ENCODE assay signal across 16 cellular contexts in the genomic region with DNA sequence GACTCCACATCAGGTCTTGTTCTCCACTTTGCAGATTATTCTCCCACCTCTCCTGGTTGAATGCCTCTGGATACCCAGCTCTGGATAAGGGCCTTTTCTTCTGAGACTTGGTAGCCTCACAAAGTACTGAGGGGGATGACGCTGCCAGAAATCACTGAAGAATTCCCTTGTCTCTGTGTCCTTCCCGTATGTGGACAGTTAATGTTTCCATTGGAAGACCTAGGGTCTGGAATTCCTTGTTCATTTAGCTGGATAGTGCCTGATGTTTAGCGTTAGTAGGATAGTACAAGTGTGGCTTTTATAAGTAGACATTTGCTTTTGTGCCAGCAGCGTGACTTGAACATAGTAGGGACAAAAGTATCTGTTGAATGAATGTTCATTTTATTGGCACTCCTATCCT.
A peak's percentile ranks its signal among the peaks of the same experiment; 100 is the strongest.
DNase-seq lines count a peak whose midpoint lies in the region; ATAC-seq and TF ChIP-seq lines count a peak whose summit lies in the region.
"Had no signal": no experiment of that assay in that cellular context is flagged by ENCODE, and none has a peak within 500 bp of the region (broad histone marks: within the 10 kb centered on the region; RNA-seq: fewer than 3 reads in every experiment).

No MANE protein-coding gene starts in this region.

- 37 to 44% methylated on average over 4 of the region's 4 CpGs for WGBS in GM23248 (ENCODE audit: low coverage in 1 of 2, low lambda C conversion rate in 2 of 2, missing lambda C conversion rate in 2 of 2), 2 experiments
- 91% methylated on average over 4 of the region's 4 CpGs for WGBS in mesenchymal stem cell
- no CpG with 5 or more reads among the region's 4 CpGs for WGBS in trophoblast cell (ENCODE audit: extremely low coverage, insufficient coverage, insufficient read length)

- peaks cover 62% of the 10 kb centered on the region for H3K4me1 ChIP-seq in GM23248 (ENCODE audit: insufficient read depth)
- peaks cover 10% of the 10 kb centered on the region for H3K4me1 ChIP-seq in mesenchymal stem cell (ENCODE audit: control insufficient read depth, insufficient read depth, low read depth, low read length)
- H3K4me1 ChIP-seq in stomach smooth muscle (ENCODE audit: control insufficient read depth, insufficient read depth, low read length), result peaks cover 71% of the 10 kb centered on the region
- peaks cover 3 to 19% of the 10 kb centered on the region in 2 experiments for H3K4me1 ChIP-seq in trophoblast cell (ENCODE audit: control insufficient read depth in 1 of 2, insufficient read depth in 2 of 2, low read length in 2 of 2)

- no peak overlapping the region for H3K14ac ChIP-seq in mesenchymal stem cell (ENCODE audit: low read length in 2 of 2)
- H3K14ac ChIP-seq in trophoblast cell (ENCODE audit: low read length), result no peak overlapping the region

- H4K8ac ChIP-seq in mesenchymal stem cell (ENCODE audit: low read length), result no peak overlapping the region
- no peak overlapping the region for H4K8ac ChIP-seq in trophoblast cell (ENCODE audit: low read depth, low read length)

- H3K9me3 ChIP-seq in GM23248 (ENCODE audit: low read depth) (no peaks in the 10 kb centered on the region), mesenchymal stem cell (ENCODE audit: control insufficient read depth, low read length) (no peaks in the 10 kb centered on the region), stomach smooth muscle (ENCODE audit: control insufficient read depth in 2 of 2, low read length in 2 of 2) (no peaks in the 10 kb centered on the region), trophoblast cell (ENCODE audit: insufficient read depth, low read depth, low read length) (no peaks in the 10 kb centered on the region)

- H2AK5ac ChIP-seq in mesenchymal stem cell (ENCODE audit: low read length, severe bottlenecking) (peak overlapping the region; percentile 5), trophoblast cell (ENCODE audit: low read length) (no peak overlapping the region)

- TF ChIP-seq POLR2A in erythroblast (IDR thresholded peaks at IDR 0.05; ENCODE audit: low read length), result no peak

- H2BK120ac ChIP-seq in mesenchymal stem cell (ENCODE audit: low read depth, low read length) (peak overlapping the region; percentile 40), trophoblast cell (ENCODE audit: insufficient read depth, low read length, poor library complexity) (no peak overlapping the region)

- H2BK15ac ChIP-seq in mesenchymal stem cell (ENCODE audit: low read depth, poor library complexity, severe bottlenecking), result peak overlapping the region; percentile 12

- H2BK12ac ChIP-seq in mesenchymal stem cell (ENCODE audit: low read length in 2 of 2) (peak overlapping the region; percentile 42 to 96), trophoblast cell (ENCODE audit: low read length) (no peak overlapping the region)

- no peak overlapping the region for H4K12ac ChIP-seq in trophoblast cell (ENCODE audit: low read depth, low read length)

- H3K79me2 ChIP-seq in GM23248 (ENCODE audit: insufficient read depth) (0 out of 2 replicates have a peak, but pooled peaks cover 8% of the 10 kb centered on the region), trophoblast cell (ENCODE audit: control insufficient read depth, insufficient read depth, low read length, poor library complexity) (no peaks in the 10 kb centered on the region)

- H3K9ac ChIP-seq in GM23248 (peak overlapping the region; percentile 12; the same call in 1 of the 2 replicates), mesenchymal stem cell (ENCODE audit: low read length) (peak overlapping the region; percentile 18), stomach smooth muscle (ENCODE audit: low read length in 2 of 2) (peak overlapping the region in 1 of 2 donors; percentile 21), trophoblast cell (ENCODE audit: low read length) (no peak overlapping the region)

- in situ Hi-C loops in GM23248 (cut with MboI) (no loop called here), brain microvascular endothelial cell (cut with HindIII; ENCODE audit: low pct_ligation_motif_present, low sequenced_read_pairs) (loop anchor here (25.0 kb wide), 2 partner anchors 118 to 243 kb away; no protein-coding TSS in a partner anchor)

- peak overlapping the region; percentile 40; the same call in 1 of the 2 replicates for H3K4me3 ChIP-seq in GM23248
- no peak overlapping the region for H3K4me3 ChIP-seq in brain microvascular endothelial cell (ENCODE audit: low read depth, low read length)
- H3K4me3 ChIP-seq in mesenchymal stem cell (ENCODE audit: insufficient read depth in 1 of 2, low read depth in 1 of 2, low read length in 2 of 2), result peak overlapping the region in 1 of 2 experiments; percentile 35
- H3K4me3 ChIP-seq in stomach smooth muscle (ENCODE audit: low read length in 2 of 2), result peak overlapping the region in 1 of 2 donors; percentile 44
- no peak overlapping the region for H3K4me3 ChIP-seq in trophoblast cell (ENCODE audit: low read depth, low read length)

- H3K4ac ChIP-seq in mesenchymal stem cell (ENCODE audit: low read depth in 1 of 2, low read length in 2 of 2), result peak overlapping the region in 1 of 2 experiments; percentile 82
- no peak overlapping the region for H3K4ac ChIP-seq in trophoblast cell (ENCODE audit: low read depth, low read length)

- peak overlapping the region; percentile 63 for H3K27ac ChIP-seq in GM23248
- H3K27ac ChIP-seq in brain microvascular endothelial cell, result peak overlapping the region; percentile 42
- H3K27ac ChIP-seq in mesenchymal stem cell (ENCODE audit: low read length, poor library complexity, severe bottlenecking), result peak overlapping the region; percentile 36
- peak overlapping the region; percentile 76 for H3K27ac ChIP-seq in stomach smooth muscle (ENCODE audit: low read length)
- no peak overlapping the region for H3K27ac ChIP-seq in trophoblast cell (ENCODE audit: low read depth, low read length)

- DNase-seq in GM23248 (no peak), brain microvascular endothelial cell (no peak), mesenchymal stem cell (no peak), erythroblast (lab: John Stamatoyannopoulos, UW) (no peak), trophoblast cell (no peak)
- DNase-seq: activated CD8-positive, alpha-beta T cell treated with anti-CD3 and anti-CD28 coated beads for 36 hours; anterior cingulate cortex; Calu3; effector CD8-positive, alpha-beta T cell; NCI-H146; NCI-H446; occipital lobe had no signal

- H3K9me2 ChIP-seq in GM23248 (ENCODE audit: insufficient read depth), result no peaks in the 10 kb centered on the region

- H3K4me2 ChIP-seq in GM23248 (ENCODE audit: unreplicated experiment) (peak overlapping the region; percentile 74), mesenchymal stem cell (ENCODE audit: low read length, poor library complexity, severe bottlenecking) (no peak overlapping the region), trophoblast cell (ENCODE audit: low read length) (no peak overlapping the region)

- peak overlapping the region; percentile 31 for H4K91ac ChIP-seq in mesenchymal stem cell (ENCODE audit: low read length)
- H4K91ac ChIP-seq in trophoblast cell (ENCODE audit: low read depth, low read length), result no peak overlapping the region

- H3K27me3 ChIP-seq in GM23248 (replicated peaks; ENCODE audit: insufficient read depth) (no peaks in the 10 kb centered on the region), brain microvascular endothelial cell (replicated peaks) (no peaks in the 10 kb centered on the region), mesenchymal stem cell (ENCODE audit: control insufficient read depth in 1 of 2, insufficient read depth in 1 of 2, low read length in 2 of 2) (no peaks in the 10 kb centered on the region), stomach smooth muscle (ENCODE audit: control insufficient read depth in 1 of 2, insufficient read depth in 2 of 2, low read length in 2 of 2) (no peaks in the 10 kb centered on the region), trophoblast cell (ENCODE audit: insufficient read depth, low read length) (no peaks in the 10 kb centered on the region)

- peak overlapping the region; percentile 47 to 62 for H3K18ac ChIP-seq in mesenchymal stem cell (ENCODE audit: low read depth in 1 of 2, low read length in 2 of 2)
- no peak overlapping the region for H3K18ac ChIP-seq in trophoblast cell (ENCODE audit: low read length)

- H3K79me1 ChIP-seq in mesenchymal stem cell (replicated peaks; ENCODE audit: low read length, poor library complexity, severe bottlenecking), result peaks cover 5% of the 10 kb centered on the region
- no peaks in the 10 kb centered on the region for H3K79me1 ChIP-seq in trophoblast cell (ENCODE audit: low read length)

- H3F3A ChIP-seq in GM23248 (ENCODE audit: insufficient read depth), result peaks cover 39% of the 10 kb centered on the region

- TF ChIP-seq CTCF in brain microvascular endothelial cell (IDR thresholded peaks at IDR 0.05; ENCODE audit: low read depth, low read length, missing control alignments), result no peak

- H4K20me1 ChIP-seq in GM23248 (ENCODE audit: insufficient read depth), result no peaks in the 10 kb centered on the region

- no peak for ATAC-seq in HG03521 (IDR thresholded peaks at IDR 0.05; ENCODE audit: unreplicated experiment)
- ATAC-seq in GM19328 (IDR thresholded peaks at IDR 0.05; ENCODE audit: unreplicated experiment), result no peak
- ATAC-seq: activated CD8-positive, alpha-beta T cell treated with anti-CD3 and anti-CD28 coated beads for 36 hours; activated T-helper 17 cell treated with anti-CD3 and anti-CD28 coated beads, Interleukin-2, amount 50 U/mL, for 72 hours had no signal

- H3K23ac ChIP-seq in mesenchymal stem cell (ENCODE audit: low read length in 2 of 2), result no peak overlapping the region
- no peak overlapping the region for H3K23ac ChIP-seq in trophoblast cell (ENCODE audit: low read length)

- H2AFZ ChIP-seq in GM23248 (no peak overlapping the region), mesenchymal stem cell (ENCODE audit: low read depth, low read length) (no peak overlapping the region), trophoblast cell (ENCODE audit: insufficient read depth, low read length, poor library complexity) (no peak overlapping the region)

- H2BK5ac ChIP-seq in mesenchymal stem cell (ENCODE audit: low read depth, low read length, poor library complexity, severe bottlenecking), result no peak overlapping the region
- H2BK5ac ChIP-seq in trophoblast cell (ENCODE audit: low read depth, low read length, poor library complexity), result no peak overlapping the region

- H3K36me3 ChIP-seq in GM23248 (ENCODE audit: low read depth) (no peaks in the 10 kb centered on the region), brain microvascular endothelial cell (replicated peaks) (no peaks in the 10 kb centered on the region), mesenchymal stem cell (ENCODE audit: control insufficient read depth in 1 of 2, insufficient read depth in 2 of 2, low read depth in 1 of 2, low read length in 2 of 2) (no peaks in the 10 kb centered on the region), stomach smooth muscle (ENCODE audit: control insufficient read depth in 2 of 2, insufficient read depth in 2 of 2, low read length in 2 of 2) (no peaks in the 10 kb centered on the region), trophoblast cell (ENCODE audit: control insufficient read depth in 1 of 2, insufficient read depth in 2 of 2, low read length in 2 of 2) (no peaks in the 10 kb centered on the region)
